Comparison of ENCODE assay signal across 1 cellular context in genomic region chr16:89407282-89407924, GRCh38.
TF ChIP-seq lines count a peak whose summit lies in the region.

No MANE protein-coding gene starts in this region.

TF ChIP-seq in GM23338, 12 proteins besides CTCF, POLR2A, EP300 and RAD21 (continued from another document):
- no peak for TF ChIP-seq STAT1 (IDR thresholded peaks at IDR 0.05; ENCODE audit: unreplicated experiment)
- no peak for TF ChIP-seq JUNB (IDR thresholded peaks at IDR 0.05; ENCODE audit: unreplicated experiment)
- TF ChIP-seq ZNF462 (CRISPR knock-in tag; IDR thresholded peaks at IDR 0.05), result no peak
- no peak for TF ChIP-seq CREB1 (CRISPR knock-in tag; IDR thresholded peaks at IDR 0.05; ENCODE audit: low read depth)
- TF ChIP-seq ZNF114 (CRISPR knock-in tag; IDR thresholded peaks at IDR 0.05), result no peak
TF ChIP-seq in GM23338: peak in this region for 0.
